ENCODE assay signal across 19 cellular contexts in genomic region chr1:2084306-2084705, GRCh38. TPM values are rescaled to one million over a fixed set of nuclear protein-coding genes. Genes with fewer than 3 reads are reported as not detected.
A peak's percentile ranks its signal among the peaks of the same experiment; 100 is the strongest.
DNase-seq lines count a peak whose midpoint lies in the region; ATAC-seq and TF ChIP-seq lines count a peak whose summit lies in the region.
"Had no signal": no experiment of that assay in that cellular context is flagged by ENCODE, and none has a peak within 500 bp of the region (broad histone marks: within the 10 kb centered on the region; RNA-seq: fewer than 3 reads in every experiment).

No MANE protein-coding gene starts in this region.

- H4K91ac ChIP-seq in mesenchymal stem cell (ENCODE audit: low read length), result peak overlapping the region; percentile 18

- H3K9ac ChIP-seq in mesenchymal stem cell (ENCODE audit: low read length), result no peak overlapping the region
- H3K9ac ChIP-seq: BLaER1 had no signal

- H3K18ac ChIP-seq in mesenchymal stem cell (ENCODE audit: low read depth in 1 of 2, low read length in 2 of 2), result no peak overlapping the region

- peaks cover 0 to 37% of the 10 kb centered on the region in 2 experiments for H3K27me3 ChIP-seq in mesenchymal stem cell (ENCODE audit: control insufficient read depth in 1 of 2, insufficient read depth in 1 of 2, low read length in 2 of 2)
- H3K27me3 ChIP-seq: BLaER1 had no signal

- peaks cover 18% of the 10 kb centered on the region for H3K4me1 ChIP-seq in mesenchymal stem cell (ENCODE audit: control insufficient read depth, insufficient read depth, low read depth, low read length)
- H3K4me1 ChIP-seq: Caco-2, HAP-1 had no signal

- peaks cover 49% of the 10 kb centered on the region for H3K79me1 ChIP-seq in mesenchymal stem cell (replicated peaks; ENCODE audit: low read length, poor library complexity, severe bottlenecking)

- H2BK5ac ChIP-seq in mesenchymal stem cell (ENCODE audit: low read depth, low read length, poor library complexity, severe bottlenecking), result no peak overlapping the region

- no peak overlapping the region for H2AFZ ChIP-seq in mesenchymal stem cell (ENCODE audit: low read depth, low read length)

- H2BK12ac ChIP-seq in mesenchymal stem cell (ENCODE audit: low read length in 2 of 2), result no peak overlapping the region

- no peak for ATAC-seq in SK-N-SH treated with all-trans-retinoic acid at 6 μM for 48 hours
- ATAC-seq in HG03135 (IDR thresholded peaks at IDR 0.05; ENCODE audit: unreplicated experiment), result no peak
- ATAC-seq: CD8-positive, alpha-beta T cell; GM12878 had no signal

- H3K23ac ChIP-seq in mesenchymal stem cell (ENCODE audit: low read length in 2 of 2), result no peak overlapping the region

- peaks cover 5% of the 10 kb centered on the region for H3K9me3 ChIP-seq in mesenchymal stem cell (ENCODE audit: control insufficient read depth, low read length)
- H3K9me3 ChIP-seq: Caco-2, HAP-1 had no signal

- no peak overlapping the region for H3K14ac ChIP-seq in mesenchymal stem cell (ENCODE audit: low read length in 2 of 2)

- 96% methylated on average over 20 of the region's 20 CpGs for WGBS in mesenchymal stem cell

- DNase-seq in G401 (ENCODE audit: low spot score), result peak; percentile 85
- peak; percentile 79 for DNase-seq in cerebellar cortex (ENCODE audit: low spot score)
- DNase-seq in mesenchymal stem cell, result no peak
- no peak for DNase-seq in NCI-H82 (lab: John Stamatoyannopoulos, UW)
- DNase-seq: Caco-2; CD4-positive, CD25-positive, alpha-beta regulatory T cell; CD8-positive, alpha-beta T cell; DMS153; DND-41; GDM1; GOT3; HFFc6 had no signal

- no peak overlapping the region for H2AK5ac ChIP-seq in mesenchymal stem cell (ENCODE audit: low read length, severe bottlenecking)

- no peak overlapping the region for H3K27ac ChIP-seq in mesenchymal stem cell (ENCODE audit: low read length, poor library complexity, severe bottlenecking)
- H3K27ac ChIP-seq: 22Rv1, BLaER1, C4-2B had no signal

- H3K4me3 ChIP-seq in mesenchymal stem cell (ENCODE audit: insufficient read depth in 1 of 2, low read depth in 1 of 2, low read length in 2 of 2), result no peak overlapping the region
- H3K4me3 ChIP-seq: BLaER1, GM12878, HAP-1 had no signal

- H3K4me2 ChIP-seq in mesenchymal stem cell (ENCODE audit: low read length, poor library complexity, severe bottlenecking), result no peak overlapping the region
- H3K4me2 ChIP-seq: BLaER1 had no signal

- in situ Hi-C loops in G401 (cut with HindIII; ENCODE audit: low sequenced_read_pairs), result no loop called here

- no peak overlapping the region for H4K8ac ChIP-seq in mesenchymal stem cell (ENCODE audit: low read length)

- H2BK120ac ChIP-seq in mesenchymal stem cell (ENCODE audit: low read depth, low read length), result no peak overlapping the region

- H3K36me3 ChIP-seq in mesenchymal stem cell (ENCODE audit: control insufficient read depth in 1 of 2, insufficient read depth in 2 of 2, low read depth in 1 of 2, low read length in 2 of 2), result peaks cover 0 to 42% of the 10 kb centered on the region in 2 experiments
- H3K36me3 ChIP-seq: HAP-1 had no signal

- H3K4ac ChIP-seq in mesenchymal stem cell (ENCODE audit: low read depth in 1 of 2, low read length in 2 of 2), result no peak overlapping the region

- peak overlapping the region; percentile 12 for H2BK15ac ChIP-seq in mesenchymal stem cell (ENCODE audit: low read depth, poor library complexity, severe bottlenecking)

TF ChIP-seq in SK-N-SH treated with all-trans-retinoic acid at 6 μM for 48 hours, 23 proteins besides CTCF, POLR2A, EP300 and RAD21:
- TF ChIP-seq PATZ1 (CRISPR knock-in tag; IDR thresholded peaks at IDR 0.05; ENCODE audit: borderline replicate concordance) (no peak), CREB5 (CRISPR knock-in tag; IDR thresholded peaks at IDR 0.05; ENCODE audit: low read depth) (no peak), CSRNP3 (CRISPR knock-in tag; IDR thresholded peaks at IDR 0.05) (no peak), OSR1 (CRISPR knock-in tag; IDR thresholded peaks at IDR 0.05) (no peak), TSHZ2 (CRISPR knock-in tag; IDR thresholded peaks at IDR 0.05) (no peak), ZFP3 (CRISPR knock-in tag; IDR thresholded peaks at IDR 0.05) (no peak)

RNA-seq across cellular contexts. Expression of gene PRKCZ, which starts 34.1 kb away (rescaled TPM):
- 96.8 and 107 TPM in 2 replicates for total RNA-seq in G401 (2014; rRNA removed; shearing (Covaris generic))
- polyA plus RNA-seq in mesenchymal stem cell (2013, experiment 1 of 2), result 0.99 TPM
- 0.74 TPM for polyA plus RNA-seq in mesenchymal stem cell (2013, experiment 2 of 2)

Comparison
In these comparisons a context has a peak if more than half of its experiments do, and no peak if none do; other contexts are left out.
1. DNase-seq: peak in G401 (single experiment) and cerebellar cortex (single experiment); none in mesenchymal stem cell (single experiment) and NCI-H82 (single experiment).